ENCODE assay signal across 10 cellular contexts in the genomic region with DNA sequence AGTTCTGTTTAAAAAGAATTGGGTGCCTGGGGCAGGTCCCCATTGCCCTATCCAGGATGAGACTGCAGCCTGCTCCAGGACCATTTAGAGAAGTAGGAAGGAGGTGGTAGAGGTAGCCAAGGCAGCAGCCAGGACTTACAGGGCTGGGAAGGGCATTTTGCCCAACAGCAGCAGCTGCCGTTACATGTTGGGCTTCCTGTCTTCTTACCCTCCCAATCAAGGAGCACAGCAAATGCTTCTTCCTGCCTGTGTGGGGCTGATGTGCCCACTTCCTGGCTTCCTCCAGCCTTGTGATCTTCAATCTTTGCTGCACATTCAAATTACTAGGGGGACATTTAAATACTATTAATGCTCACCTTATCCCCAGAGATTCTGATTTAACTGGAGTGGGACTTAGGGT.
DNase-seq lines count a peak whose midpoint lies in the region; ATAC-seq and TF ChIP-seq lines count a peak whose summit lies in the region.
"Had no signal": no experiment of that assay in that cellular context is flagged by ENCODE, and none has a peak within 500 bp of the region (broad histone marks: within the 10 kb centered on the region; RNA-seq: fewer than 3 reads in every experiment).

No MANE protein-coding gene starts in this region.

- no peak overlapping the region for H3K27ac Mint-ChIP-seq in activated T-helper 1 cell treated with anti-CD3 and anti-CD28 coated beads, Interleukin-12 subunit alpha, Interleukin-12 subunit beta, Interleukin-2, Interleukin-4 antibody, amounts not matched to agents 30 ng/mL and 10 ng/mL and 1 ng/mL, durations not matched to agents 14 hours and 24 hours and 36 hours
- peak overlapping the region; percentile 77 for H3K27ac Mint-ChIP-seq in T-helper 2 cell treated with Interferon-gamma antibody and Interleukin-4, amounts not matched to agents 5 μg/mL and 100 μg/mL, for 36 hours
- peak overlapping the region; percentile 5 for H3K27ac Mint-ChIP-seq in stimulated activated memory B cell treated with anti-CD40 and anti-IgM and Interleukin-4, amounts not matched to agents 10 μg/mL and 1 μg/mL and 100 μg/mL, for 72 hours
- H3K27ac Mint-ChIP-seq: dendritic cell treated with granulocyte-macrophage colony-stimulating factor and Interleukin-4, amounts not matched to agents 40 ng/mL and 50 ng/mL, for 4 days had no signal

- no peaks in the 10 kb centered on the region for H3F3A ChIP-seq in PC-9 (ENCODE audit: insufficient read depth, low read depth)

- no peaks in the 10 kb centered on the region for H3K36me3 ChIP-seq in brain microvascular endothelial cell (replicated peaks)
- H3K36me3 ChIP-seq in PC-9 (ENCODE audit: low read depth), result no peaks in the 10 kb centered on the region
- H3K36me3 ChIP-seq in stomach, result no peaks in the 10 kb centered on the region

- H3K79me2 ChIP-seq in PC-9 (ENCODE audit: low read depth), result no peaks in the 10 kb centered on the region

- H3K9me3 ChIP-seq in PC-9 (ENCODE audit: insufficient read depth, low read depth) (no peaks in the 10 kb centered on the region), stomach (no peaks in the 10 kb centered on the region)

- WGBS in stomach, 5 donors, result 29 to 100% (median 58%) methylated on average over 1 of the region's 1 CpG

- no peaks in the 10 kb centered on the region for H4K20me1 ChIP-seq in PC-9 (ENCODE audit: insufficient read depth)

- peak; percentile 29 for DNase-seq in activated T-helper 1 cell treated with Interleukin-2 at 50 U/mL for 16 hours (ENCODE audit: low read depth)
- DNase-seq in activated T-helper 1 cell treated with anti-CD3 and anti-CD28 coated beads, Interleukin-12 subunit alpha, Interleukin-12 subunit beta, Interleukin-2, Interleukin-4 antibody, amounts not matched to agents 30 ng/mL and 10 ng/mL and 1 ng/mL, durations not matched to agents 14 hours and 24 hours and 36 hours (ENCODE audit: low spot score), result no peak
- no peak for DNase-seq in T-helper 2 cell treated with Interferon-gamma antibody and Interleukin-4, amounts not matched to agents 5 μg/mL and 100 μg/mL, for 36 hours (ENCODE audit: low spot score)
- no peak for DNase-seq in brain microvascular endothelial cell
- no peak for DNase-seq in PC-9
- DNase-seq in stomach, result no peak
- no peak for DNase-seq in NOMO-1 (lab: John Stamatoyannopoulos, UW; ENCODE audit: unreplicated experiment in 2 of 2)
- DNase-seq: NCI-H510A treated with DMSO at 0.1 percent for 48 hours had no signal

- in situ Hi-C loops in brain microvascular endothelial cell (cut with HindIII; ENCODE audit: low pct_ligation_motif_present, low sequenced_read_pairs), result no loop called here

- TF ChIP-seq POLR2A in stomach (IDR thresholded peaks at IDR 0.05), result no peak

- CTCF ChIA-PET in PC-9 (lab: Charles Lee), result no interaction called here

- peaks cover 24% of the 10 kb centered on the region for H3K4me1 Mint-ChIP-seq in activated T-helper 1 cell treated with anti-CD3 and anti-CD28 coated beads, Interleukin-12 subunit alpha, Interleukin-12 subunit beta, Interleukin-2, Interleukin-4 antibody, amounts not matched to agents 30 ng/mL and 10 ng/mL and 1 ng/mL, durations not matched to agents 14 hours and 24 hours and 36 hours (ENCODE audit: low read depth)
- peaks cover 16% of the 10 kb centered on the region for H3K4me1 Mint-ChIP-seq in T-helper 2 cell treated with Interferon-gamma antibody and Interleukin-4, amounts not matched to agents 5 μg/mL and 100 μg/mL, for 36 hours (ENCODE audit: low read depth)
- peaks cover 20% of the 10 kb centered on the region for H3K4me1 Mint-ChIP-seq in stimulated activated memory B cell treated with anti-CD40 and anti-IgM and Interleukin-4, amounts not matched to agents 10 μg/mL and 1 μg/mL and 100 μg/mL, for 72 hours

- H3K4me3 ChIP-seq in brain microvascular endothelial cell (ENCODE audit: low read depth, low read length) (no peak overlapping the region), PC-9 (no peak overlapping the region), stomach (no peak overlapping the region)

- H3K27me3 ChIP-seq in brain microvascular endothelial cell (replicated peaks), result no peaks in the 10 kb centered on the region
- H3K27me3 ChIP-seq in PC-9 (ENCODE audit: insufficient read depth, low read depth), result no peaks in the 10 kb centered on the region
- no peaks in the 10 kb centered on the region for H3K27me3 ChIP-seq in stomach

- H3K9me2 ChIP-seq in PC-9 (ENCODE audit: insufficient read depth), result no peaks in the 10 kb centered on the region

- H3K4me1 ChIP-seq in PC-9 (replicated peaks; ENCODE audit: insufficient read depth) (peaks cover 15% of the 10 kb centered on the region), stomach (peaks cover 0 to 35% (median 15%) of the 10 kb centered on the region in 4 donors)

- peak overlapping the region; percentile 57 for H3K27ac ChIP-seq in brain microvascular endothelial cell
- H3K27ac ChIP-seq in PC-9, result no peak overlapping the region
- peak overlapping the region in 1 of 5 donors; percentile 14 for H3K27ac ChIP-seq in stomach

- H3K36me3 Mint-ChIP-seq in activated T-helper 1 cell treated with anti-CD3 and anti-CD28 coated beads, Interleukin-12 subunit alpha, Interleukin-12 subunit beta, Interleukin-2, Interleukin-4 antibody, amounts not matched to agents 30 ng/mL and 10 ng/mL and 1 ng/mL, durations not matched to agents 14 hours and 24 hours and 36 hours (ENCODE audit: low read depth), result no peaks in the 10 kb centered on the region
- peaks cover 2% of the 10 kb centered on the region for H3K36me3 Mint-ChIP-seq in T-helper 2 cell treated with Interferon-gamma antibody and Interleukin-4, amounts not matched to agents 5 μg/mL and 100 μg/mL, for 36 hours (ENCODE audit: low read depth)
- no peaks in the 10 kb centered on the region for H3K36me3 Mint-ChIP-seq in stimulated activated memory B cell treated with anti-CD40 and anti-IgM and Interleukin-4, amounts not matched to agents 10 μg/mL and 1 μg/mL and 100 μg/mL, for 72 hours

- peaks cover 7% of the 10 kb centered on the region for H3K9me3 Mint-ChIP-seq in activated T-helper 1 cell treated with anti-CD3 and anti-CD28 coated beads, Interleukin-12 subunit alpha, Interleukin-12 subunit beta, Interleukin-2, Interleukin-4 antibody, amounts not matched to agents 30 ng/mL and 10 ng/mL and 1 ng/mL, durations not matched to agents 14 hours and 24 hours and 36 hours
- H3K9me3 Mint-ChIP-seq in T-helper 2 cell treated with Interferon-gamma antibody and Interleukin-4, amounts not matched to agents 5 μg/mL and 100 μg/mL, for 36 hours, result peaks cover 9% of the 10 kb centered on the region
- no peaks in the 10 kb centered on the region for H3K9me3 Mint-ChIP-seq in stimulated activated memory B cell treated with anti-CD40 and anti-IgM and Interleukin-4, amounts not matched to agents 10 μg/mL and 1 μg/mL and 100 μg/mL, for 72 hours
- H3K9me3 Mint-ChIP-seq: dendritic cell treated with granulocyte-macrophage colony-stimulating factor and Interleukin-4, amounts not matched to agents 40 ng/mL and 50 ng/mL, for 4 days had no signal

- intact Hi-C loops in activated T-helper 1 cell treated with anti-CD3 and anti-CD28 coated beads, Interleukin-12 subunit alpha, Interleukin-12 subunit beta, Interleukin-2, Interleukin-4 antibody, amounts not matched to agents 30 ng/mL and 10 ng/mL and 1 ng/mL, durations not matched to agents 14 hours and 24 hours and 36 hours (cut with micrococcal nuclease), result no loop called here
- intact Hi-C loops in PC-9 (cut with micrococcal nuclease; ENCODE audit: unreplicated experiment) (no loop called here), stomach (cut with DNase I; ENCODE audit: low total_unique reads) (no loop called here)

- BruUV-seq in PC-9 (replicated peaks; lab: Mats Ljungman, UMichigan), result no TSS peak

- H2AFZ ChIP-seq in PC-9, result no peak overlapping the region

- TF ChIP-seq CTCF in brain microvascular endothelial cell (IDR thresholded peaks at IDR 0.05; ENCODE audit: low read depth, low read length, missing control alignments), result no peak
- no peak for TF ChIP-seq CTCF in PC-9 (conservative IDR thresholded peaks at IDR 0.05)
- no peak for TF ChIP-seq CTCF in stomach (IDR thresholded peaks at IDR 0.05)

- no peak for TF ChIP-seq EP300 in stomach (IDR thresholded peaks at IDR 0.05)

- no peak overlapping the region for H3K4me3 Mint-ChIP-seq in activated T-helper 1 cell treated with anti-CD3 and anti-CD28 coated beads, Interleukin-12 subunit alpha, Interleukin-12 subunit beta, Interleukin-2, Interleukin-4 antibody, amounts not matched to agents 30 ng/mL and 10 ng/mL and 1 ng/mL, durations not matched to agents 14 hours and 24 hours and 36 hours
- peak overlapping the region; percentile 12 for H3K4me3 Mint-ChIP-seq in T-helper 2 cell treated with Interferon-gamma antibody and Interleukin-4, amounts not matched to agents 5 μg/mL and 100 μg/mL, for 36 hours
- H3K4me3 Mint-ChIP-seq in stimulated activated memory B cell treated with anti-CD40 and anti-IgM and Interleukin-4, amounts not matched to agents 10 μg/mL and 1 μg/mL and 100 μg/mL, for 72 hours, result no peak overlapping the region
- H3K4me3 Mint-ChIP-seq: dendritic cell treated with granulocyte-macrophage colony-stimulating factor and Interleukin-4, amounts not matched to agents 40 ng/mL and 50 ng/mL, for 4 days had no signal

- POLR2A ChIA-PET in PC-9 (lab: Charles Lee; ENCODE audit: unreplicated experiment), result no interaction called here

- ATAC-seq in stimulated activated memory B cell treated with anti-CD40 and anti-IgM and Interleukin-4, amounts not matched to agents 10 μg/mL and 1 μg/mL and 100 μg/mL, for 72 hours, result no peak

- H3K4me2 ChIP-seq in PC-9, result no peak overlapping the region

- no peaks in the 10 kb centered on the region for H3K27me3 Mint-ChIP-seq in activated T-helper 1 cell treated with anti-CD3 and anti-CD28 coated beads, Interleukin-12 subunit alpha, Interleukin-12 subunit beta, Interleukin-2, Interleukin-4 antibody, amounts not matched to agents 30 ng/mL and 10 ng/mL and 1 ng/mL, durations not matched to agents 14 hours and 24 hours and 36 hours (ENCODE audit: insufficient read depth)
- H3K27me3 Mint-ChIP-seq in T-helper 2 cell treated with Interferon-gamma antibody and Interleukin-4, amounts not matched to agents 5 μg/mL and 100 μg/mL, for 36 hours (ENCODE audit: low read depth), result no peaks in the 10 kb centered on the region
- H3K27me3 Mint-ChIP-seq in stimulated activated memory B cell treated with anti-CD40 and anti-IgM and Interleukin-4, amounts not matched to agents 10 μg/mL and 1 μg/mL and 100 μg/mL, for 72 hours, result no peaks in the 10 kb centered on the region
